9 cellular contexts compared by ENCODE assay signal in the genomic region with DNA sequence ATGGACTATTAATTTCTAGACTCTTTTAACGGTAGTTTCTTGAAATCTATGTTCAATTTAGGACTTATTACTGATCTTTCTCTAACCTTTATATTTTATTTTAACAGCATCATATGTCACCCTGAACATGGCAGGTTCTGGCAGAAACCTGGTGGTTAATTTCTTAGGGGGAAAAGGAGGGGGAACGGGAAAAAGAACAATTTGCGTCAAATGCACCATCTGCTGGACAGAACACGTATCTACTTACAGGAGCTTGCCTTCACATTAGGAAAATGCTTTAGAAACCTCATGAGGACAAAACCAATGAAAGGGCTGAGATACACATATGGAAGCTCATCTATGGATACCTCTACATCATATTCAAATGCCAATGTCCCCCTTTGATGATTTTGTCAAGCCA.
DNase-seq lines count a peak whose midpoint lies in the region; ATAC-seq and TF ChIP-seq lines count a peak whose summit lies in the region.
"Had no signal": no experiment of that assay in that cellular context is flagged by ENCODE, and none has a peak within 500 bp of the region (broad histone marks: within the 10 kb centered on the region; RNA-seq: fewer than 3 reads in every experiment).

No MANE protein-coding gene starts in this region.

- H3K9me3 ChIP-seq in fibroblast of lung (ENCODE audit: control insufficient read depth, insufficient read depth, low read depth, low read length) (no peaks in the 10 kb centered on the region), thoracic aorta (no peaks in the 10 kb centered on the region)

- DNase-seq in CMK (ENCODE audit: low read depth) (peak; percentile 11), NCI-H774 (lab: John Stamatoyannopoulos, UW) (peak; percentile 2), fibroblast of lung (ENCODE audit: low read depth in 2 of 2) (no peak), thoracic aorta (ENCODE audit: low spot score) (no peak), middle frontal gyrus (ENCODE audit: extremely low spot score, low spot score) (no peak), DMS79 treated with DMSO at 0.1 percent for 48 hours (lab: John Stamatoyannopoulos, UW) (no peak)
- DNase-seq in stimulated activated naive CD8-positive, alpha-beta T cell treated with anti-CD3 and anti-CD28 coated beads, Interleukin-15, amount 100 ng/mL, for 72 hours: no peak

- H3K79me2 ChIP-seq in fibroblast of lung (ENCODE audit: control insufficient read depth, insufficient read depth, low read length): no peaks in the 10 kb centered on the region

- H3K9me3 Mint-ChIP-seq in stimulated activated naive CD8-positive, alpha-beta T cell treated with anti-CD3 and anti-CD28 coated beads, Interleukin-15, amount 100 ng/mL, for 72 hours: no peaks in the 10 kb centered on the region
- H3K9me3 Mint-ChIP-seq: central memory CD8-positive, alpha-beta T cell had no signal

- H3K4me1 Mint-ChIP-seq in stimulated activated naive CD8-positive, alpha-beta T cell treated with anti-CD3 and anti-CD28 coated beads, Interleukin-15, amount 100 ng/mL, for 72 hours: no peaks in the 10 kb centered on the region
- H3K4me1 Mint-ChIP-seq: central memory CD8-positive, alpha-beta T cell had no signal

- no peaks in the 10 kb centered on the region for H3K4me1 ChIP-seq in fibroblast of lung (ENCODE audit: control insufficient read depth, extremely low read depth, insufficient read depth, low read length)
- H3K4me1 ChIP-seq in thoracic aorta (ENCODE audit: control insufficient read depth in 1 of 2, low read depth in 2 of 2): no peaks in the 10 kb centered on the region

- no peak overlapping the region for H2AFZ ChIP-seq in fibroblast of lung (ENCODE audit: low read length)

- peak overlapping the region in 1 of 2 donors; percentile 7 for H3K27ac Mint-ChIP-seq in stimulated activated naive CD8-positive, alpha-beta T cell treated with anti-CD3 and anti-CD28 coated beads, Interleukin-15, amount 100 ng/mL, for 72 hours

- H3K27me3 Mint-ChIP-seq in stimulated activated naive CD8-positive, alpha-beta T cell treated with anti-CD3 and anti-CD28 coated beads, Interleukin-15, amount 100 ng/mL, for 72 hours: peaks cover 5% of the 10 kb centered on the region

- H3K4me3 Mint-ChIP-seq in stimulated activated naive CD8-positive, alpha-beta T cell treated with anti-CD3 and anti-CD28 coated beads, Interleukin-15, amount 100 ng/mL, for 72 hours: no peak overlapping the region
- H3K4me3 Mint-ChIP-seq: central memory CD8-positive, alpha-beta T cell had no signal

- H3K4me2 ChIP-seq in fibroblast of lung (ENCODE audit: extremely low read depth, insufficient read depth, low read length): no peak overlapping the region

- H3K27ac ChIP-seq in fibroblast of lung (ENCODE audit: insufficient read depth, low read length): no peak overlapping the region
- no peak overlapping the region for H3K27ac ChIP-seq in thoracic aorta

- H3K27me3 ChIP-seq in fibroblast of lung (ENCODE audit: control insufficient read depth, insufficient read depth, low read length): no peaks in the 10 kb centered on the region
- no peaks in the 10 kb centered on the region for H3K27me3 ChIP-seq in thoracic aorta (replicated peaks; ENCODE audit: insufficient read depth)

- H4K20me1 ChIP-seq in fibroblast of lung (ENCODE audit: control insufficient read depth, extremely low read depth, insufficient read depth, low read length): no peaks in the 10 kb centered on the region

- no peaks in the 10 kb centered on the region for H3K36me3 ChIP-seq in fibroblast of lung (ENCODE audit: control insufficient read depth, insufficient read depth, low read length)
- H3K36me3 ChIP-seq in thoracic aorta: no peaks in the 10 kb centered on the region

- TF ChIP-seq CTCF in fibroblast of lung (conservative IDR thresholded peaks at IDR 0.05 in 1 of 2, IDR thresholded peaks at IDR 0.05 in 1 of 2; ENCODE audit: low read depth in 1 of 2, low read length in 2 of 2): peak; percentile 14 to 20
- TF ChIP-seq CTCF in thoracic aorta (IDR thresholded peaks at IDR 0.05): peak; percentile 15

- ATAC-seq in GM21529 (IDR thresholded peaks at IDR 0.05; ENCODE audit: unreplicated experiment) (peak; percentile 64), thoracic aorta (ENCODE audit: insufficient number of reproducible peaks, low FRiP score, low read depth) (no peak)
- ATAC-seq in stimulated activated naive CD8-positive, alpha-beta T cell treated with anti-CD3 and anti-CD28 coated beads, Interleukin-15, amount 100 ng/mL, for 72 hours: no peak

- H3K9ac ChIP-seq in fibroblast of lung (ENCODE audit: insufficient read depth, low read length): no peak overlapping the region

- H3K4me3 ChIP-seq in fibroblast of lung (replicated peaks in 1 of 4; ENCODE audit: control extremely low read depth in 1 of 4, insufficient read depth in 1 of 4, low read depth in 3 of 4, low read length in 4 of 4): no peak overlapping the region
- H3K4me3 ChIP-seq in thoracic aorta: no peak overlapping the region

Comparison
In these comparisons a context has a peak if more than half of its experiments do, and no peak if none do; other contexts are left out.
1. DNase-seq: peak in CMK (single experiment) and NCI-H774 (single experiment); none in fibroblast of lung (0 of 2), thoracic aorta (single experiment), middle frontal gyrus (single experiment), stimulated activated naive CD8-positive, alpha-beta T cell treated with anti-CD3 and anti-CD28 coated beads, Interleukin-15, amount 100 ng/mL, for 72 hours (0 of 2) and DMS79 treated with DMSO at 0.1 percent for 48 hours (single experiment).